9 cellular contexts compared by ENCODE assay signal in genomic region chr2:227482638-227483340, GRCh38. TPM values are rescaled to one million over a fixed set of nuclear protein-coding genes. Genes with fewer than 3 reads are reported as not detected.
DNase-seq lines count a peak whose midpoint lies in the region; ATAC-seq and TF ChIP-seq lines count a peak whose summit lies in the region.
"Had no signal": no experiment of that assay in that cellular context is flagged by ENCODE, and none has a peak within 500 bp of the region (broad histone marks: within the 10 kb centered on the region; RNA-seq: fewer than 3 reads in every experiment).

No MANE protein-coding gene starts in this region.

- H3K4me3 ChIP-seq in neuronal stem cell (ENCODE audit: low read length in 2 of 2): no peak overlapping the region

- H4K8ac ChIP-seq in neuronal stem cell (ENCODE audit: low read depth, low read length): no peak overlapping the region

- H3K27ac ChIP-seq in neuronal stem cell (replicated peaks; ENCODE audit: low read length): no peak overlapping the region

- H3K36me3 ChIP-seq in neuronal stem cell (replicated peaks in 1 of 2; ENCODE audit: control insufficient read depth in 2 of 2, insufficient read depth in 2 of 2, low read length in 2 of 2): peaks cover 0 to 8% of the 10 kb centered on the region in 2 donors

- H3K79me1 ChIP-seq in neuronal stem cell (ENCODE audit: low read depth, low read length): peaks cover 3% of the 10 kb centered on the region

- WGBS in neuronal stem cell (ENCODE audit: extremely low coverage in 2 of 2, insufficient read length in 2 of 2, insufficient replicate concordance in 1 of 2), 2 donors: no CpG with 5 or more reads among the region's 1 CpG

- no peak overlapping the region for H2AK5ac ChIP-seq in neuronal stem cell (ENCODE audit: low read depth, low read length)

- H3K4me1 ChIP-seq in neuronal stem cell (ENCODE audit: control insufficient read depth in 2 of 2, insufficient read depth in 1 of 2, low read depth in 1 of 2, low read length in 2 of 2): no peaks in the 10 kb centered on the region

- peaks cover 0 to 19% of the 10 kb centered on the region in 2 donors for H3K9me3 ChIP-seq in neuronal stem cell (replicated peaks in 1 of 2; ENCODE audit: control insufficient read depth in 2 of 2, insufficient read depth in 1 of 2, low read depth in 1 of 2, low read length in 2 of 2)

- intact Hi-C loops in cardiac septum (cut with DNase I): no loop called here

- H3K4me2 ChIP-seq in neuronal stem cell (ENCODE audit: insufficient read depth, low read length, poor library complexity, severe bottlenecking): no peak overlapping the region

- H3K4me1 Mint-ChIP-seq in activated naive CD8-positive, alpha-beta T cell treated with anti-CD3 and anti-CD28 coated beads, Interleukin-2, amount 50 U/mL, for 24 hours: peaks cover 91% of the 10 kb centered on the region

- H3K23ac ChIP-seq in neuronal stem cell (ENCODE audit: low read depth, low read length, poor library complexity): no peak overlapping the region

- H3K27ac Mint-ChIP-seq in activated naive CD8-positive, alpha-beta T cell treated with anti-CD3 and anti-CD28 coated beads, Interleukin-2, amount 50 U/mL, for 24 hours: peak overlapping the region; percentile 75
- H3K27ac Mint-ChIP-seq: dendritic cell treated with granulocyte-macrophage colony-stimulating factor and Interleukin-4, amounts not matched to agents 40 ng/mL and 50 ng/mL, for 4 days had no signal

- peak overlapping the region; percentile 47 for H3K4me3 Mint-ChIP-seq in activated naive CD8-positive, alpha-beta T cell treated with anti-CD3 and anti-CD28 coated beads, Interleukin-2, amount 50 U/mL, for 24 hours
- H3K4me3 Mint-ChIP-seq: dendritic cell treated with granulocyte-macrophage colony-stimulating factor and Interleukin-4, amounts not matched to agents 40 ng/mL and 50 ng/mL, for 4 days had no signal

- DNase-seq in ELR (ENCODE audit: low read depth) (peak; percentile 54), GM20000 (ENCODE audit: low spot score) (peak; percentile 63), neuronal stem cell (ENCODE audit: low spot score) (no peak), hypothalamus (lab: John Stamatoyannopoulos, UW) (no peak), NCI-H1417 treated with DMSO at 0.1 percent for 48 hours (lab: John Stamatoyannopoulos, UW) (no peak), cardiac septum (ENCODE audit: low spot score) (no peak)
- no peak for DNase-seq in activated naive CD8-positive, alpha-beta T cell treated with anti-CD3 and anti-CD28 coated beads, Interleukin-2, amount 50 U/mL, for 24 hours

- H2AFZ ChIP-seq in neuronal stem cell (ENCODE audit: low read length): no peak overlapping the region

- H3K27me3 Mint-ChIP-seq in activated naive CD8-positive, alpha-beta T cell treated with anti-CD3 and anti-CD28 coated beads, Interleukin-2, amount 50 U/mL, for 24 hours: no peaks in the 10 kb centered on the region
- H3K27me3 Mint-ChIP-seq: dendritic cell treated with granulocyte-macrophage colony-stimulating factor and Interleukin-4, amounts not matched to agents 40 ng/mL and 50 ng/mL, for 4 days had no signal

- no peak overlapping the region for H4K91ac ChIP-seq in neuronal stem cell (ENCODE audit: low read depth, low read length, poor library complexity)

- H3K27me3 ChIP-seq in neuronal stem cell (ENCODE audit: control insufficient read depth in 3 of 3, insufficient read depth in 3 of 3, low read depth in 1 of 3, low read length in 3 of 3): no peaks in the 10 kb centered on the region

- no peak overlapping the region for H3K9ac ChIP-seq in neuronal stem cell (ENCODE audit: low read depth, low read length, poor library complexity)

- no peak overlapping the region for H3K4ac ChIP-seq in neuronal stem cell (ENCODE audit: low read length)

- H3K36me3 Mint-ChIP-seq in activated naive CD8-positive, alpha-beta T cell treated with anti-CD3 and anti-CD28 coated beads, Interleukin-2, amount 50 U/mL, for 24 hours (ENCODE audit: low read depth): peaks cover 37% of the 10 kb centered on the region

- no peak overlapping the region for H2BK5ac ChIP-seq in neuronal stem cell (ENCODE audit: low read length)

- H3K9me3 Mint-ChIP-seq in activated naive CD8-positive, alpha-beta T cell treated with anti-CD3 and anti-CD28 coated beads, Interleukin-2, amount 50 U/mL, for 24 hours: no peaks in the 10 kb centered on the region

- H2BK15ac ChIP-seq in neuronal stem cell (ENCODE audit: low read length): no peak overlapping the region

- H2BK120ac ChIP-seq in neuronal stem cell (ENCODE audit: low read depth, low read length): no peak overlapping the region

- H2BK12ac ChIP-seq in neuronal stem cell (ENCODE audit: low read length): no peak overlapping the region

- H3K18ac ChIP-seq in neuronal stem cell (ENCODE audit: low read length): no peak overlapping the region

- no peak for TF ChIP-seq CTCF in GM20000 (IDR thresholded peaks at IDR 0.05; ENCODE audit: extremely low read depth, missing control alignments)

- ATAC-seq in HG03469 (IDR thresholded peaks at IDR 0.05; ENCODE audit: unreplicated experiment): peak; percentile 89
- peak; percentile 82 for ATAC-seq in activated naive CD8-positive, alpha-beta T cell treated with anti-CD3 and anti-CD28 coated beads, Interleukin-2, amount 50 U/mL, for 24 hours

- no peak overlapping the region for H3K14ac ChIP-seq in neuronal stem cell (ENCODE audit: low read length)

RNA-seq across cellular contexts. Expression of gene AGFG1, which starts 10.8 kb away (rescaled TPM):
- 46.2 TPM for polyA plus RNA-seq in neuronal stem cell (2013, experiment 1 of 2)
- 47.7 TPM for polyA plus RNA-seq in neuronal stem cell (2013, experiment 2 of 2)
- 58.2 TPM for total RNA-seq in cardiac septum

Comparison
In these comparisons a context has a peak if more than half of its experiments do, and no peak if none do; other contexts are left out.
1. DNase-seq: peak in ELR (single experiment) and GM20000 (single experiment); none in activated naive CD8-positive, alpha-beta T cell treated with anti-CD3 and anti-CD28 coated beads, Interleukin-2, amount 50 U/mL, for 24 hours (single experiment), neuronal stem cell (single experiment), hypothalamus (0 of 51), NCI-H1417 treated with DMSO at 0.1 percent for 48 hours (single experiment) and cardiac septum (single experiment).